ENCODE assay signal across 8 cellular contexts in genomic region chr10:121927361-121927840, GRCh38. TPM values are rescaled to one million over a fixed set of nuclear protein-coding genes. Genes with fewer than 3 reads are reported as not detected.
DNase-seq lines count a peak whose midpoint lies in the region; ATAC-seq, FAIRE-seq and TF ChIP-seq lines count a peak whose summit lies in the region.

No MANE protein-coding gene starts in this region.

- no peak for TF ChIP-seq CTCF in keratinocyte (optimal IDR thresholded peaks at IDR 0.05 in 1 of 3, IDR thresholded peaks at IDR 0.05 in 1 of 3, conservative IDR thresholded peaks at IDR 0.05 in 1 of 3; ENCODE audit: extremely low read depth in 1 of 3, insufficient read depth in 2 of 3, low read length in 3 of 3)

- FAIRE-seq in keratinocyte (lab: Jason Lieb, UNC) = no peak

- H3K4me3 ChIP-seq in keratinocyte (ENCODE audit: control insufficient read depth in 2 of 3, extremely low read depth in 1 of 3, insufficient read depth in 2 of 3, low read depth in 1 of 3, low read length in 3 of 3) = peak overlapping the region; percentile 62 to 83 (median 79)

- H3K9me3 ChIP-seq in keratinocyte (ENCODE audit: control insufficient read depth, low read depth, low read length) = no peaks in the 10 kb centered on the region

- DNase-seq in DMS53 (lab: John Stamatoyannopoulos, UW) (peak; percentile 83), HPDE6-E6E7 (ENCODE audit: extremely low spot score) (peak; percentile 78), T-helper 9 cell (peak; percentile 16), caudate nucleus (lab: John Stamatoyannopoulos, UW) (peak in 35 of 61 donors; percentile 18 to 77 (median 60)), keratinocyte (ENCODE audit: low read depth, low spot score) (no peak), ecto neural progenitor cell (ENCODE audit: low spot score) (no peak)
- DNase-seq in stimulated activated CD4-positive, alpha-beta T cell treated with anti-CD3 and anti-CD28 coated beads, Interleukin-12 subunit alpha, Interleukin-12 subunit beta, amount 100 ng/mL, for 4 hours = peak; percentile 36

- no peaks in the 10 kb centered on the region for H3K27me3 ChIP-seq in keratinocyte (ENCODE audit: control insufficient read depth, extremely low read depth, insufficient read depth, low read length)

- peaks cover 0 to 4% of the 10 kb centered on the region in 2 experiments for H3K36me3 ChIP-seq in keratinocyte (ENCODE audit: control insufficient read depth in 2 of 2, extremely low read depth in 1 of 2, insufficient read depth in 2 of 2, low read length in 2 of 2)

- H3K79me2 ChIP-seq in keratinocyte (ENCODE audit: control insufficient read depth, insufficient read depth, low read length) = peaks cover 28% of the 10 kb centered on the region

- peak overlapping the region; percentile 90 for H2AFZ ChIP-seq in keratinocyte (ENCODE audit: control insufficient read depth, low read length)

- H3K27ac ChIP-seq in caudate nucleus (ENCODE audit: low read depth, low read length) (peak overlapping the region; percentile 93), keratinocyte (ENCODE audit: control insufficient read depth, insufficient read depth, low read length) (peak overlapping the region; percentile 94)

- H3K9ac ChIP-seq in keratinocyte (ENCODE audit: control insufficient read depth, extremely low read depth, insufficient read depth, low read length) = peak overlapping the region; percentile 96

- H3K4me2 ChIP-seq in keratinocyte (ENCODE audit: control insufficient read depth, extremely low read depth, insufficient read depth, low read depth, low read length) = peak overlapping the region; percentile 80

- peak; percentile 42 for ATAC-seq in GM21390 (IDR thresholded peaks at IDR 0.05; ENCODE audit: unreplicated experiment)

- no peaks in the 10 kb centered on the region for H4K20me1 ChIP-seq in keratinocyte (ENCODE audit: control insufficient read depth, extremely low read depth, insufficient read depth, low read length)

- dilution Hi-C loops in keratinocyte (cut with MboI; ENCODE audit: extremely low pct_ligation_motif_present, low sequenced_read_pairs) = no loop called here

- no peaks in the 10 kb centered on the region for H3K9me1 ChIP-seq in keratinocyte (ENCODE audit: control insufficient read depth, extremely low read depth, insufficient read depth, low read length)

- peaks cover 21% of the 10 kb centered on the region for H3K4me1 ChIP-seq in keratinocyte (ENCODE audit: control insufficient read depth, extremely low read depth, insufficient read depth, low read length)

RNA-seq across cellular contexts. Expression of gene ATE1, which starts 0.4 kb away (rescaled TPM):
- polyA plus RNA-seq in keratinocyte = 10.2 to 14.9 TPM (median 12.2 TPM) in 3 replicates
- polyA plus RNA-seq in keratinocyte (2011; ENCODE audit: low read depth) = 6.6 TPM
- 8.4 and 12.3 TPM in 2 replicates for polyA plus RNA-seq in keratinocyte (2011; cell fraction: cytosol; rRNA removed)
- polyA plus RNA-seq in keratinocyte (2011; cell fraction: nucleus; rRNA removed) = 9.5 and 10.4 TPM in 2 replicates
- 7.7 and 11.9 TPM in 2 replicates for polyA plus RNA-seq in keratinocyte (2012; ENCODE audit: low replicate concordance)
- polyA minus RNA-seq in keratinocyte = 10.0 to 26.2 TPM (median 19.0 TPM) in 3 replicates
- polyA minus RNA-seq in keratinocyte (2011; cell fraction: cytosol; rRNA and poly(A)+ RNA removed) = 13.8 TPM
- polyA minus RNA-seq in keratinocyte (2011; cell fraction: nucleus; rRNA and poly(A)+ RNA removed) = 17.8 and 19.5 TPM in 2 replicates

RNA-seq across cellular contexts. Expression of gene NSMCE4A, which starts 47.6 kb away (rescaled TPM):
- 27.5 to 52.0 TPM (median 29.1 TPM) in 3 replicates for polyA plus RNA-seq in keratinocyte
- polyA plus RNA-seq in keratinocyte (2011; ENCODE audit: low read depth) = 75.7 TPM
- 22.1 and 31.1 TPM in 2 replicates for polyA plus RNA-seq in keratinocyte (2011; cell fraction: cytosol; rRNA removed)
- 51.7 and 69.1 TPM in 2 replicates for polyA plus RNA-seq in keratinocyte (2011; cell fraction: nucleus; rRNA removed)
- 21.5 and 31.6 TPM in 2 replicates for polyA plus RNA-seq in keratinocyte (2012; ENCODE audit: low replicate concordance)
- 6.6 to 9.9 TPM (median 7.1 TPM) in 3 replicates for polyA minus RNA-seq in keratinocyte
- polyA minus RNA-seq in keratinocyte (2011; cell fraction: cytosol; rRNA and poly(A)+ RNA removed) = 15.2 TPM
- 7.2 and 9.2 TPM in 2 replicates for polyA minus RNA-seq in keratinocyte (2011; cell fraction: nucleus; rRNA and poly(A)+ RNA removed)

Comparison
In these comparisons a context has a peak if more than half of its experiments do, and no peak if none do; other contexts are left out.
1. DNase-seq: peak in DMS53 (single experiment), HPDE6-E6E7 (single experiment), T-helper 9 cell (single experiment), caudate nucleus (35 of 61) and stimulated activated CD4-positive, alpha-beta T cell treated with anti-CD3 and anti-CD28 coated beads, Interleukin-12 subunit alpha, Interleukin-12 subunit beta, amount 100 ng/mL, for 4 hours (single experiment); none in keratinocyte (single experiment) and ecto neural progenitor cell (single experiment).